In the genomic region with DNA sequence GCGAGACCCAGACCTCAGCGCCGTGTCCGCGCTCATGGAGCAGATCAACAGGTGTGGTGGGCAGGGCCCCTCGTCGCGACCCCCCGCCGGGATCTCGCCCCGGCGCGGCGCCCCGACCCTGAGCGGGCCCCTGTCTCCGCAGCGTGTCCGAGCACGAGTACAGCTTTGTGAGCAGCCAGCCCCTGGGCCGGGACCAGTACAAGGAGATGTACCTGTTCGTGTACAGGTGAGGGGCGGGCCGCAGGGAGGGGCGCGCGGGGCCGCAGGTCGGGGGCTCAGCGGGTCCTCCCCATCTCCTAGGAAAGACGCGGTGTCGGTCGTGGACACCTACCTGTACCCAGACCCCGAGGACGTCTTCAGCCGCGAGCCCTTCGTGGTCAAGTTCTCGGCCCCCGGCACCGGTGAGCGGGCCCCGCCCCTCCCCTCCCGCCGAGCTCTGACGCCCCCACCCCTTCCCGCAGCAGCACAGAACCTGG, we compare ENCODE assay signal across 12 cellular contexts. TPM values are rescaled to one million over a fixed set of nuclear protein-coding genes. Genes with fewer than 3 reads are reported as not detected.
DNase-seq lines count a peak whose midpoint lies in the region; ATAC-seq and TF ChIP-seq lines count a peak whose summit lies in the region.
"Had no signal": no experiment of that assay in that cellular context is flagged by ENCODE, and none has a peak within 500 bp of the region (broad histone marks: within the 10 kb centered on the region; RNA-seq: fewer than 3 reads in every experiment).

No MANE protein-coding gene starts in this region.

- H3K36me3 ChIP-seq in heart right ventricle (peaks cover 8 to 68% (median 42%) of the 10 kb centered on the region in 9 donors), right atrium auricular region (peaks cover 40% of the 10 kb centered on the region), testis (ENCODE audit: low read depth, missing control alignments) (no peaks in the 10 kb centered on the region)

- peaks cover 5% of the 10 kb centered on the region for H3K9me3 Mint-ChIP-seq in glutamatergic neuron (ENCODE audit: unreplicated experiment)

- no peak overlapping the region for H3K4me3 Mint-ChIP-seq in glutamatergic neuron (ENCODE audit: unreplicated experiment)

- no peaks in the 10 kb centered on the region for H3K36me3 Mint-ChIP-seq in glutamatergic neuron (ENCODE audit: unreplicated experiment)

- peak in 1 of 8 donors; percentile 2 for ATAC-seq in heart right ventricle

- H3K27ac Mint-ChIP-seq in glutamatergic neuron (ENCODE audit: unreplicated experiment) = no peak overlapping the region

- H3K9me3 ChIP-seq in heart right ventricle = no peaks in the 10 kb centered on the region
- no peaks in the 10 kb centered on the region for H3K9me3 ChIP-seq in right atrium auricular region
- H3K9me3 ChIP-seq in iPS-18c (ENCODE audit: control insufficient read depth, insufficient read depth, low read length) = no peaks in the 10 kb centered on the region
- no peaks in the 10 kb centered on the region for H3K9me3 ChIP-seq in testis
- H3K9me3 ChIP-seq: colonic mucosa, SJCRH30, spleen had no signal

- TF ChIP-seq CTCF in heart right ventricle (IDR thresholded peaks at IDR 0.05) (no peak), right atrium auricular region (IDR thresholded peaks at IDR 0.05) (no peak), testis (IDR thresholded peaks at IDR 0.05) (no peak), glutamatergic neuron (IDR thresholded peaks at IDR 0.05; ENCODE audit: partially characterized antibody, unreplicated experiment) (no peak)

- DNase-seq in heart right ventricle (no peak), right atrium auricular region (ENCODE audit: low spot score) (no peak), testis (no peak), glutamatergic neuron (no peak), T-helper 2 cell (no peak)
- DNase-seq: activated gamma-delta T cell, colonic mucosa, NCI-H1105, NCI-H526 treated with DMSO at 0.1 percent for 48 hours, SJCRH30 had no signal

- H3K4me3 ChIP-seq in heart right ventricle (peak overlapping the region in 9 of 10 donors; percentile 7 to 49 (median 34)), right atrium auricular region (peak overlapping the region in 1 of 2 donors; percentile 35), iPS-18c (ENCODE audit: insufficient read depth, low read depth, low read length) (peak overlapping the region; percentile 51), testis (peak overlapping the region; percentile 15 to 17)
- H3K4me3 ChIP-seq: SJCRH30 had no signal

- H3K27ac ChIP-seq in heart right ventricle (no peak overlapping the region), right atrium auricular region (no peak overlapping the region), testis (no peak overlapping the region)
- H3K27ac ChIP-seq: colonic mucosa, SJCRH30, spleen had no signal

- H3K4me1 Mint-ChIP-seq in glutamatergic neuron (ENCODE audit: low read depth, unreplicated experiment) = no peaks in the 10 kb centered on the region

- no peak for TF ChIP-seq POLR2A in testis (IDR thresholded peaks at IDR 0.05)

- H3K27me3 Mint-ChIP-seq in glutamatergic neuron (ENCODE audit: unreplicated experiment) = peaks cover 4% of the 10 kb centered on the region

- intact Hi-C loops in heart right ventricle (cut with DNase I) = no loop called here
- intact Hi-C loops in testis (cut with DNase I; ENCODE audit: low total_unique reads) = no loop called here

- H3K4me1 ChIP-seq in heart right ventricle (peaks cover 13 to 29% (median 23%) of the 10 kb centered on the region in 9 donors), right atrium auricular region (peaks cover 0 to 25% of the 10 kb centered on the region in 2 donors), testis (peaks cover 9% of the 10 kb centered on the region)

- WGBS in heart right ventricle, 2 donors = 3 to 6% methylated on average over 35 to 49 of the region's 49 CpGs
- 30% methylated on average over 25 of the region's 49 CpGs; no CpG with 5 or more reads in 1 of the 2 donors for WGBS in testis, 2 donors

- H3K27me3 ChIP-seq in heart right ventricle (peaks cover 0 to 30% (median 8%) of the 10 kb centered on the region in 7 donors), right atrium auricular region (no peaks in the 10 kb centered on the region), testis (no peaks in the 10 kb centered on the region)
- H3K27me3 ChIP-seq: SJCRH30 had no signal

RNA-seq across cellular contexts. Expression of a gene that starts 0.9 kb away (rescaled TPM):
- total RNA-seq in heart right ventricle = under 1 TPM in 9 of 10 donors, not detected in 1; 0.15 to 0.44 (median 0.30) TPM
- 1 to 10 TPM in 1 of 2 donors, under 1 TPM in 1; 0.49 to 1.2 TPM for polyA plus RNA-seq in heart right ventricle
- total RNA-seq in right atrium auricular region = under 1 TPM in 1 of 2 donors, not detected in 1; 0.83 TPM
- total RNA-seq in testis = 1 to 10 TPM; 2.5 to 3.5 TPM
- 1.1 TPM for polyA plus RNA-seq in testis (ENCODE audit: insufficient read depth, low read depth, low replicate concordance)
- total RNA-seq in glutamatergic neuron (ENCODE audit: unreplicated experiment) = 3.4 TPM

RNA-seq across cellular contexts. Expression of a gene that starts 13.7 kb away (rescaled TPM):
- total RNA-seq in heart right ventricle (10 to 100 TPM in 7 of 10 donors, 1 to 10 TPM in 3; 8.4 to 16.3 (median 10.7) TPM), right atrium auricular region (10 to 100 TPM; 10.0 to 16.7 TPM), testis (10 to 100 TPM; 57.4 to 69.4 TPM), glutamatergic neuron (ENCODE audit: unreplicated experiment) (53.4 TPM)
- polyA plus RNA-seq in heart right ventricle (10 to 100 TPM; 22.0 to 34.8 TPM), testis (ENCODE audit: insufficient read depth, low read depth, low replicate concordance) (20.0 TPM)

RNA-seq across cellular contexts. Expression of a gene that starts 14.3 kb away (rescaled TPM):
- total RNA-seq in heart right ventricle = 100 to 1,000 TPM; 118 to 243 (median 153) TPM
- polyA plus RNA-seq in heart right ventricle = 100 to 1,000 TPM; 256 to 491 TPM
- total RNA-seq in right atrium auricular region = 100 to 1,000 TPM in 1 of 2 donors, 10 to 100 TPM in 1; 71.8 to 108 TPM
- total RNA-seq in testis = 10 to 100 TPM; 36.1 to 39.0 TPM
- 25.5 TPM for polyA plus RNA-seq in testis (ENCODE audit: insufficient read depth, low read depth, low replicate concordance)
- 50.9 TPM for total RNA-seq in glutamatergic neuron (ENCODE audit: unreplicated experiment)

RNA-seq across cellular contexts. Expression of a gene that starts 22.5 kb away (rescaled TPM):
- total RNA-seq in heart right ventricle (10 to 100 TPM; 21.1 to 48.3 (median 25.7) TPM), right atrium auricular region (10 to 100 TPM; 15.5 to 17.7 TPM), testis (100 to 1,000 TPM in 1 of 2 donors, 10 to 100 TPM in 1; 50.0 to 118 TPM), glutamatergic neuron (ENCODE audit: unreplicated experiment) (33.9 TPM)
- polyA plus RNA-seq in heart right ventricle (10 to 100 TPM; 31.3 to 33.1 TPM), testis (ENCODE audit: insufficient read depth, low read depth, low replicate concordance) (56.3 TPM)

RNA-seq across cellular contexts. Expression of a gene that starts 26.5 kb away (rescaled TPM):
- total RNA-seq in heart right ventricle (10 to 100 TPM in 1 of 10 donors, 1 to 10 TPM in 9; 4.3 to 15.6 (median 7.2) TPM), right atrium auricular region (1 to 10 TPM; 1.2 to 1.6 TPM), testis (10 to 100 TPM; 37.8 to 66.5 TPM), glutamatergic neuron (ENCODE audit: unreplicated experiment) (30.2 TPM)
- polyA plus RNA-seq in heart right ventricle (10 to 100 TPM; 14.7 to 31.7 TPM), testis (ENCODE audit: insufficient read depth, low read depth, low replicate concordance) (25.1 TPM)
